ENCODE assay signal across 17 cellular contexts in the genomic region with DNA sequence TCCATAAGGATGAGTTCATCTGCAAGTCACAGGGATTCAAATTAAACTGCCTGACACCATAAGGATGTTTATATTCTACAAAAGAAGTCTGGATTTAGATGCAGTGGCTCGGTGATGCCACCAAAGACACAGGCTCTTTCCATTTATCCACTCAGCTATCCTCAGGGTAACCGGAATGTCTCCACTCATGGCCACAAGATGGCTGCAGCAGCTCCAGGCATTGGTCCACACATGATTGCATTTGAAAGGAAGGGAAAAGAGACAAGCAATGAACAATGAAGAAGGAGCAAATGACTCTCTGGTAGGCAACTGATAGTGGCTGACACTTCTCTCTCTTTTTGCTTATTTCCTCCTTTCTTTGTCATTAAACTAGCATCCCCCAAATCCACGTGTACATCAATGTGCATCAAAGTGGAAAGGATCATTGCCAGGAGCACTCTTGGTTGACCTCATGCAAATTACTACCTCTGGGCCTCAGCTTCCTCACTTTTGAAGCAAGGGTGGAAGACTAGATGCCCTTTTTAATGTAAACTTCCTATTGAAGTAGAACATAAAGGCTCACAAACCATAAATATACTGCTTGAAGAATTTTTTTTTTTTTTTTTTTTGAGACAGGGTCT. TPM values are rescaled to one million over a fixed set of nuclear protein-coding genes. Genes with fewer than 3 reads are reported as not detected.
DNase-seq lines count a peak whose midpoint lies in the region; ATAC-seq, FAIRE-seq and TF ChIP-seq lines count a peak whose summit lies in the region.
"Had no signal": no experiment of that assay in that cellular context is flagged by ENCODE, and none has a peak within 500 bp of the region (broad histone marks: within the 10 kb centered on the region; RNA-seq: fewer than 3 reads in every experiment).

No MANE protein-coding gene starts in this region.

- no peak overlapping the region for H3T11ph ChIP-seq in H9 (ENCODE audit: low read length)

- H3K79me2 ChIP-seq in H9 (ENCODE audit: insufficient read depth, low read length) (no peaks in the 10 kb centered on the region), GM12878 (ENCODE audit: control insufficient read depth, insufficient read depth, low read length) (no peaks in the 10 kb centered on the region)

- SMC1A ChIA-PET in GM12878 (lab: Charles Lee; ENCODE audit: uncharacterized antibody, unreplicated experiment) = no interaction called here

- H2BK15ac ChIP-seq in H9 (ENCODE audit: low read depth, low read length) = no peak overlapping the region

- no peak overlapping the region for H3K9ac ChIP-seq in H9 (ENCODE audit: extremely low read depth, insufficient read length, low read length)
- H3K9ac ChIP-seq in GM12878 (ENCODE audit: control insufficient read depth, insufficient read depth, low read length) = no peak overlapping the region
- H3K9ac ChIP-seq in kidney (ENCODE audit: low read length in 2 of 2) = no peak overlapping the region

- RAD21 ChIA-PET in GM12878 (lab: Charles Lee; ENCODE audit: unreplicated experiment) = no interaction called here

- H3K23ac ChIP-seq in H9 (ENCODE audit: insufficient read length, low read depth, low read length) = no peak overlapping the region

- peaks cover 3% of the 10 kb centered on the region; the same call in 1 of the 2 replicates for H3K4me1 ChIP-seq in H9 (ENCODE audit: insufficient read depth, low read length)
- peaks cover 7% of the 10 kb centered on the region for H3K4me1 ChIP-seq in GM12878 (ENCODE audit: control insufficient read depth, insufficient read depth, low read length)
- H3K4me1 ChIP-seq in kidney (ENCODE audit: control insufficient read depth in 1 of 2, insufficient read depth in 1 of 2, low read depth in 1 of 2, low read length in 2 of 2) = no peaks in the 10 kb centered on the region
- H3K4me1 ChIP-seq: psoas muscle, testis had no signal

- no peak overlapping the region for H3K27ac Mint-ChIP-seq in H9
- no peak overlapping the region for H3K27ac Mint-ChIP-seq in immature natural killer cell
- no peak overlapping the region for H3K27ac Mint-ChIP-seq in natural killer cell treated with Interleukin-12 subunit alpha and Interleukin-12 subunit beta and Interleukin-15 and Interleukin-18, amount 100 ng/mL, for 72 hours
- H3K27ac Mint-ChIP-seq: CD14-positive monocyte, IgD-negative memory B cell had no signal

- no peak overlapping the region for H2BK120ac ChIP-seq in H9 (ENCODE audit: low read depth, low read length, poor library complexity, severe bottlenecking)

- TF ChIP-seq POLR2A in GM12878 (IDR thresholded peaks at IDR 0.05; ENCODE audit: low read depth, low read length) = no peak

- peaks cover 6 to 10% of the 10 kb centered on the region in 2 experiments for H3K4me1 Mint-ChIP-seq in H9
- peaks cover 18% of the 10 kb centered on the region in 2 donors for H3K4me1 Mint-ChIP-seq in immature natural killer cell
- H3K4me1 Mint-ChIP-seq in natural killer cell treated with Interleukin-12 subunit alpha and Interleukin-12 subunit beta and Interleukin-15 and Interleukin-18, amount 100 ng/mL, for 72 hours (ENCODE audit: low read depth in 2 of 2) = peaks cover 4 to 12% of the 10 kb centered on the region in 2 donors

- peaks cover 2% of the 10 kb centered on the region for H3K27me3 Mint-ChIP-seq in H9 (ENCODE audit: low read depth)
- peaks cover 0 to 1% (median 0%) of the 10 kb centered on the region in 3 donors for H3K27me3 Mint-ChIP-seq in immature natural killer cell (ENCODE audit: low read depth in 3 of 3)
- H3K27me3 Mint-ChIP-seq in natural killer cell treated with Interleukin-12 subunit alpha and Interleukin-12 subunit beta and Interleukin-15 and Interleukin-18, amount 100 ng/mL, for 72 hours = no peaks in the 10 kb centered on the region
- H3K27me3 Mint-ChIP-seq: T-cell had no signal

- no peak overlapping the region for H3K4ac ChIP-seq in H9 (ENCODE audit: low read depth, low read length)

- TF ChIP-seq EP300 in GM12878 (IDR thresholded peaks at IDR 0.05; ENCODE audit: borderline replicate concordance in 1 of 2, control insufficient read depth in 1 of 2, low read depth in 2 of 2, low read length in 2 of 2) = no peak

- no peak overlapping the region for H4K91ac ChIP-seq in H9 (ENCODE audit: insufficient read length, low read depth, low read length)

- H3K9me3 ChIP-seq in H9 (ENCODE audit: control insufficient read depth, low read depth, low read length) (no peaks in the 10 kb centered on the region), GM12878 (replicated peaks; ENCODE audit: control insufficient read depth, insufficient read depth, low read length) (peaks cover 2% of the 10 kb centered on the region; the same call in 2 of the 3 replicates), kidney (ENCODE audit: control insufficient read depth in 1 of 2, low read length in 2 of 2) (no peaks in the 10 kb centered on the region)
- H3K9me3 ChIP-seq: psoas muscle, testis had no signal

- CTCF ChIA-PET in BJ (lab: Yijun Ruan, JAX) = interaction anchor here (1.5 to 1.8 kb wide), 2 partner anchors 13 to 49 kb away, joined by 6 to 7 read pairs; no protein-coding TSS in a partner anchor
- CTCF ChIA-PET in GM12878 (lab: Yijun Ruan, JAX) = interaction anchor here (0.6 kb wide), 1 partner anchor 1069 kb away, joined by 3 read pairs; no protein-coding TSS in a partner anchor

- H3K23me2 ChIP-seq in H9 (ENCODE audit: insufficient read length, low read depth, low read length, poor library complexity, severe bottlenecking) = no peaks in the 10 kb centered on the region

- H4K8ac ChIP-seq in H9 (replicated peaks; ENCODE audit: insufficient read length, low read depth, low read length) = no peak overlapping the region

- H3K36me3 ChIP-seq in BJ (ENCODE audit: control insufficient read depth, insufficient read depth, low read length) (no peaks in the 10 kb centered on the region), GM12878 (ENCODE audit: control insufficient read depth in 2 of 2, insufficient read depth in 2 of 2, low read length in 1 of 2) (no peaks in the 10 kb centered on the region), kidney (ENCODE audit: control insufficient read depth in 1 of 2, insufficient read depth in 2 of 2, low read length in 2 of 2) (no peaks in the 10 kb centered on the region)

- H3K27ac ChIP-seq in H9 (ENCODE audit: insufficient read length, low read depth, low read length) = no peak overlapping the region
- H3K27ac ChIP-seq in GM12878 (ENCODE audit: control insufficient read depth, insufficient read depth) = no peak overlapping the region
- no peak overlapping the region for H3K27ac ChIP-seq in kidney (ENCODE audit: low read depth in 2 of 2, low read length in 2 of 2)
- H3K27ac ChIP-seq: psoas muscle, testis had no signal

- H2AFZ ChIP-seq in H9 (ENCODE audit: low read length) (no peak overlapping the region), GM12878 (ENCODE audit: control insufficient read depth, low read depth, low read length) (no peak overlapping the region)

- ATAC-seq in GM12878 = no peak
- ATAC-seq in natural killer cell treated with Interleukin-12 subunit alpha and Interleukin-12 subunit beta and Interleukin-15 and Interleukin-18, amount 100 ng/mL, for 72 hours = no peak
- ATAC-seq: psoas muscle, T-cell had no signal

- H3K18ac ChIP-seq in H9 (ENCODE audit: insufficient read length, low read depth, low read length) = no peak overlapping the region

- POLR2A ChIA-PET in BJ (lab: Charles Lee) = no interaction called here
- POLR2A ChIA-PET in GM12878 (lab: Charles Lee) = no interaction called here

- H3K36me3 Mint-ChIP-seq in H9 (ENCODE audit: insufficient read depth in 1 of 3, low read depth in 3 of 3) (no peaks in the 10 kb centered on the region), immature natural killer cell (peaks cover 0 to 4% (median 0%) of the 10 kb centered on the region in 3 donors)
- H3K36me3 Mint-ChIP-seq in natural killer cell treated with Interleukin-12 subunit alpha and Interleukin-12 subunit beta and Interleukin-15 and Interleukin-18, amount 100 ng/mL, for 72 hours = no peaks in the 10 kb centered on the region
- H3K36me3 Mint-ChIP-seq: T-cell had no signal

- no CpG with 5 or more reads among the region's 3 CpGs for WGBS in H9 (ENCODE audit: extremely low coverage, insufficient read length, low lambda C conversion rate)
- WGBS in GM12878 (ENCODE audit: insufficient coverage, insufficient replicate concordance, low lambda C conversion rate, missing lambda C conversion rate) = 20% methylated on average over 3 of the region's 3 CpGs

- no peak for TF ChIP-seq RAD21 in GM12878 (IDR thresholded peaks at IDR 0.05; ENCODE audit: insufficient read depth, low read depth, low read length)

- FAIRE-seq in GM12878 (lab: Jason Lieb, UNC) (no peak), kidney (lab: Jason Lieb, UNC) (no peak)

- peak; percentile 19; the same call in 1 of the 2 replicates for TF ChIP-seq CTCF in BJ (IDR thresholded peaks at IDR 0.05; ENCODE audit: insufficient read depth, low read depth, low read length)
- 0 out of 3 replicates have a peak, but pooled peaks have one; percentile 25 for TF ChIP-seq CTCF in H9 (conservative IDR thresholded peaks at IDR 0.05)
- no peak for TF ChIP-seq CTCF in GM12878 (IDR thresholded peaks at IDR 0.05 in 2 of 3, conservative IDR thresholded peaks at IDR 0.05 in 1 of 3; ENCODE audit: control insufficient read depth in 2 of 3, extremely low read depth in 1 of 3, insufficient read depth in 1 of 3, low read depth in 3 of 3, low read length in 3 of 3)
- peak; percentile 8 for TF ChIP-seq CTCF in kidney (IDR thresholded peaks at IDR 0.05; ENCODE audit: borderline replicate concordance, extremely low read depth, insufficient read depth)

- no peak overlapping the region for H3K4me3 Mint-ChIP-seq in H9
- H3K4me3 Mint-ChIP-seq in immature natural killer cell = no peak overlapping the region
- no peak overlapping the region for H3K4me3 Mint-ChIP-seq in natural killer cell treated with Interleukin-12 subunit alpha and Interleukin-12 subunit beta and Interleukin-15 and Interleukin-18, amount 100 ng/mL, for 72 hours
- H3K4me3 Mint-ChIP-seq: T-cell had no signal

- no peak overlapping the region for H2BK12ac ChIP-seq in H9 (ENCODE audit: insufficient read length, low read depth, low read length)

- H3K27me3 ChIP-seq in BJ (ENCODE audit: control insufficient read depth, insufficient read depth, low read length) (no peaks in the 10 kb centered on the region), H9 (ENCODE audit: insufficient read depth, low read length) (no peaks in the 10 kb centered on the region), GM12878 (replicated peaks in 1 of 2; ENCODE audit: control insufficient read depth in 2 of 2, insufficient read depth in 2 of 2, low read length in 1 of 2) (no peaks in the 10 kb centered on the region)
- H3K27me3 ChIP-seq: testis had no signal

- BruUV-seq in GM12878 (replicated peaks; lab: Mats Ljungman, UMichigan) = no TSS peak

- H4K20me1 ChIP-seq in H9 (ENCODE audit: control insufficient read depth, insufficient read depth, insufficient read length) = no peaks in the 10 kb centered on the region
- H4K20me1 ChIP-seq in GM12878 (ENCODE audit: control insufficient read depth, insufficient read depth) = no peaks in the 10 kb centered on the region

- no peak overlapping the region for H3K4me3 ChIP-seq in BJ (ENCODE audit: low read depth, low read length)
- H3K4me3 ChIP-seq in GM12878 = no peak overlapping the region
- no peak overlapping the region for H3K4me3 ChIP-seq in kidney (ENCODE audit: low read length in 2 of 2)
- H3K4me3 ChIP-seq: psoas muscle, testis had no signal

- no peak overlapping the region for H2BK20ac ChIP-seq in H9 (ENCODE audit: low read depth, low read length, poor library complexity, severe bottlenecking)

- DNase-seq in BJ (ENCODE audit: low read depth) (no peak), H9 (no peak), GM12878 (ENCODE audit: low read depth, low spot score) (no peak), kidney (no peak), immature natural killer cell (no peak), NCI-H2196 (lab: John Stamatoyannopoulos, UW; ENCODE audit: unreplicated experiment) (no peak), middle frontal gyrus (ENCODE audit: extremely low spot score, low spot score) (no peak)
- DNase-seq in natural killer cell treated with Interleukin-12 subunit alpha and Interleukin-12 subunit beta and Interleukin-15 and Interleukin-18, amount 100 ng/mL, for 72 hours (ENCODE audit: low spot score) = no peak
- DNase-seq: activated gamma-delta T cell treated with Interleukin-2 at 50 U/mL for 16 hours; effector memory CD4-positive, alpha-beta T cell; NCI-H1417 treated with DMSO at 0.1 percent for 48 hours; NCI-H446; psoas muscle; T-cell; testis had no signal

- intact Hi-C loops in GM12878 (cut with micrococcal nuclease; ENCODE audit: unreplicated experiment) = no loop called here
- intact Hi-C loops in kidney (cut with DNase I) = no loop called here

- no peak overlapping the region for H3K56ac ChIP-seq in H9 (ENCODE audit: insufficient read length, low read depth, low read length)

- H3K4me2 ChIP-seq in H9 (ENCODE audit: insufficient read depth, insufficient read length, low read length) (no peak overlapping the region), GM12878 (ENCODE audit: control insufficient read depth, insufficient read depth) (no peak overlapping the region; the same call in 1 of the 2 replicates)

- no peak overlapping the region for H4K5ac ChIP-seq in H9 (ENCODE audit: insufficient read length, low read depth, low read length)

- H3K9me3 Mint-ChIP-seq in H9 = no peaks in the 10 kb centered on the region; a peak in 2 of 5 replicates
- H3K9me3 Mint-ChIP-seq in immature natural killer cell = no peaks in the 10 kb centered on the region
- no peaks in the 10 kb centered on the region for H3K9me3 Mint-ChIP-seq in natural killer cell treated with Interleukin-12 subunit alpha and Interleukin-12 subunit beta and Interleukin-15 and Interleukin-18, amount 100 ng/mL, for 72 hours
- H3K9me3 Mint-ChIP-seq: T-cell had no signal

- in situ Hi-C loops in GM12878 (cut with MboI) = no loop called here

- H2AK5ac ChIP-seq in H9 (ENCODE audit: insufficient read length, low read length) = no peak overlapping the region

- H2BK5ac ChIP-seq in H9 (ENCODE audit: insufficient read length, low read length) = no peak overlapping the region

- H3K79me1 ChIP-seq in H9 (ENCODE audit: insufficient read depth, low read depth, low read length, poor library complexity, severe bottlenecking) = no peaks in the 10 kb centered on the region

- H3K14ac ChIP-seq in H9 (ENCODE audit: insufficient read depth, low read length) = no peak overlapping the region

RNA-seq across cellular contexts. Expression of a gene that starts 7.2 kb away (rescaled TPM):
- polyA plus RNA-seq in BJ (2011; rRNA removed) (6.1 and 9.1 TPM in 2 replicates), GM12878 (2011; rRNA removed) (0.73 and 0.84 TPM in 2 replicates), GM12878 (2014; fragmentation: Illumina TruSeq; extraction: Trizol) (3.5 and 3.9 TPM in 2 replicates), GM12878 (2014; fragmentation: Nextera tagmentation; extraction: Ambion mirVana) (under 1 TPM; 0.55 to 0.72 TPM), GM12878 (2014; rRNA removed) (2.1 and 2.9 TPM in 2 replicates), GM12878 (2016; fragmentation: Nextera tagmentation; extraction: Ambion mirVana) (under 1 TPM; 0.53 to 0.71 TPM), kidney (ENCODE audit: insufficient read depth, low read depth, low replicate concordance) (7.9 TPM), immature natural killer cell (1 to 10 TPM; 1.1 to 3.1 (median 2.1) TPM)
- polyA minus RNA-seq in BJ (2011; rRNA and poly(A)+ RNA removed) = 10.4 and 12.4 TPM in 2 replicates
- total RNA-seq in H9 (2021) (10.0 and 10.3 TPM in 2 replicates), GM12878 (2014; rRNA removed) (2.7 and 2.8 TPM in 2 replicates), GM12878 (2014; rRNA removed; fragmentation: Illumina TruSeq; extraction: Trizol) (3.5 and 3.7 TPM in 2 replicates), GM12878 (2021) (3.6 and 4.0 TPM in 2 replicates), kidney (22.9 TPM)
- total RNA-seq in GM12878 (2013; cell fraction: nucleolus; rRNA removed) = 2.5 and 2.8 TPM in 2 replicates
- polyA plus RNA-seq in GM12878 (2011; ENCODE audit: low read depth) = 3.6 TPM
- 0.55 and 0.70 TPM in 2 replicates for polyA plus RNA-seq in GM12878 (2011; cell fraction: cytosol; rRNA removed)
- polyA plus RNA-seq in GM12878 (2011; cell fraction: nucleus; rRNA removed) = 0.76 and 1.0 TPM in 2 replicates
- 3.4 and 3.9 TPM in 2 replicates for polyA plus RNA-seq in GM12878 (2012)
- polyA minus RNA-seq in GM12878 (2011; rRNA and poly(A)+ RNA removed) = 1.3 and 2.0 TPM in 2 replicates
- polyA minus RNA-seq in GM12878 (2011; cell fraction: cytosol; rRNA and poly(A)+ RNA removed) = 0.62 and 1.7 TPM in 2 replicates
- 0.48 and 0.86 TPM in 2 replicates for polyA minus RNA-seq in GM12878 (2011; cell fraction: nucleus; rRNA and poly(A)+ RNA removed)
- total RNA-seq in natural killer cell treated with Interleukin-12 subunit alpha and Interleukin-12 subunit beta and Interleukin-15 and Interleukin-18, amount 100 ng/mL, for 72 hours = 1 to 10 TPM; 6.1 to 6.2 TPM

RNA-seq across cellular contexts. Expression of a gene that starts 25.4 kb away (rescaled TPM):
- 10.9 and 23.8 TPM in 2 replicates for polyA plus RNA-seq in BJ (2011; rRNA removed)
- 11.3 and 11.9 TPM in 2 replicates for polyA minus RNA-seq in BJ (2011; rRNA and poly(A)+ RNA removed)
- 22.6 and 24.5 TPM in 2 replicates for total RNA-seq in H9 (2021)
- total RNA-seq in GM12878 (2013; cell fraction: nucleolus; rRNA removed) = 9.5 and 11.1 TPM in 2 replicates
- 19.9 and 24.2 TPM in 2 replicates for total RNA-seq in GM12878 (2014; rRNA removed)
- 27.3 and 29.7 TPM in 2 replicates for total RNA-seq in GM12878 (2014; rRNA removed; fragmentation: Illumina TruSeq; extraction: Trizol)
- total RNA-seq in GM12878 (2021) = 31.1 and 31.7 TPM in 2 replicates
- 12.8 TPM for polyA plus RNA-seq in GM12878 (2011; ENCODE audit: low read depth)
- polyA plus RNA-seq in GM12878 (2011; rRNA removed) = 42.1 and 56.6 TPM in 2 replicates
- polyA plus RNA-seq in GM12878 (2011; cell fraction: cytosol; rRNA removed) = 13.4 and 15.4 TPM in 2 replicates
- polyA plus RNA-seq in GM12878 (2011; cell fraction: nucleus; rRNA removed) = 7.3 and 8.5 TPM in 2 replicates
- 14.0 and 16.5 TPM in 2 replicates for polyA plus RNA-seq in GM12878 (2012)
- polyA plus RNA-seq in GM12878 (2014; fragmentation: Illumina TruSeq; extraction: Trizol) = 33.3 and 37.2 TPM in 2 replicates
- polyA plus RNA-seq in GM12878 (2014; fragmentation: Nextera tagmentation; extraction: Ambion mirVana) = 10 to 100 TPM; 61.2 to 66.5 TPM
- polyA plus RNA-seq in GM12878 (2014; rRNA removed) = 17.3 and 18.9 TPM in 2 replicates
- 10 to 100 TPM; 48.5 to 53.1 TPM for polyA plus RNA-seq in GM12878 (2016; fragmentation: Nextera tagmentation; extraction: Ambion mirVana)
- polyA minus RNA-seq in GM12878 (2011; rRNA and poly(A)+ RNA removed) = 13.0 and 30.0 TPM in 2 replicates
- polyA minus RNA-seq in GM12878 (2011; cell fraction: cytosol; rRNA and poly(A)+ RNA removed) = 4.9 and 6.0 TPM in 2 replicates
- 1.3 and 5.8 TPM in 2 replicates for polyA minus RNA-seq in GM12878 (2011; cell fraction: nucleus; rRNA and poly(A)+ RNA removed)
- 25.7 TPM for total RNA-seq in kidney
- polyA plus RNA-seq in kidney (ENCODE audit: insufficient read depth, low read depth, low replicate concordance) = 14.5 TPM
- 10 to 100 TPM; 27.9 to 39.6 (median 34.3) TPM for polyA plus RNA-seq in immature natural killer cell
- 10 to 100 TPM; 31.3 to 39.5 TPM for total RNA-seq in natural killer cell treated with Interleukin-12 subunit alpha and Interleukin-12 subunit beta and Interleukin-15 and Interleukin-18, amount 100 ng/mL, for 72 hours

Comparison
In these comparisons a context has a peak if more than half of its experiments do, and no peak if none do; other contexts are left out.
1. CTCF ChIP-seq: peak in BJ (single experiment), H9 (single experiment) and kidney (single experiment); none in GM12878 (0 of 3).